Comparison of ENCODE assay signal across 8 cellular contexts in genomic region chr22:31748490-31748889, GRCh38. TPM values are rescaled to one million over a fixed set of nuclear protein-coding genes. Genes with fewer than 3 reads are reported as not detected.
DNase-seq lines count a peak whose midpoint lies in the region; ATAC-seq and TF ChIP-seq lines count a peak whose summit lies in the region.

No MANE protein-coding gene starts in this region.

- H3K27me3 ChIP-seq in A673 (replicated peaks; ENCODE audit: insufficient read depth, low read depth, low read length, poor library complexity) = no peaks in the 10 kb centered on the region
- no peaks in the 10 kb centered on the region for H3K27me3 ChIP-seq in GM23338 (ENCODE audit: insufficient read depth)
- H3K27me3 ChIP-seq in liver (ENCODE audit: control insufficient read depth in 4 of 4, insufficient read depth in 4 of 4, low read length in 3 of 4) = no peaks in the 10 kb centered on the region

- no peaks in the 10 kb centered on the region for H3K9me3 ChIP-seq in A673 (ENCODE audit: low read depth, low read length, poor library complexity, severe bottlenecking)
- no peaks in the 10 kb centered on the region for H3K9me3 ChIP-seq in liver (ENCODE audit: control insufficient read depth in 4 of 4, low read length in 3 of 4)

- TF ChIP-seq CTCF in A673 (conservative IDR thresholded peaks at IDR 0.05; ENCODE audit: low read depth, low read length) = no peak
- TF ChIP-seq CTCF in GM23338 (conservative IDR thresholded peaks at IDR 0.05; ENCODE audit: low read depth in 2 of 2) = no peak
- no peak for TF ChIP-seq CTCF in liver (IDR thresholded peaks at IDR 0.05; ENCODE audit: low read depth, low read length, missing input control)

- H3K4me3 ChIP-seq in A673 (ENCODE audit: low read depth, low read length, poor library complexity, severe bottlenecking) (peak overlapping the region; percentile 76), GM23338 (peak overlapping the region; percentile 95), liver (ENCODE audit: low read depth in 1 of 3, low read length in 3 of 3) (peak overlapping the region in 1 of 3 donors; percentile 79)

- ATAC-seq in GM23338 = no peak

- H3K27ac Mint-ChIP-seq in GM23338 = peak overlapping the region; percentile 65
- H3K27ac Mint-ChIP-seq in activated naive CD8-positive, alpha-beta T cell = peak overlapping the region; percentile 96

- H3K36me3 Mint-ChIP-seq in GM23338 (ENCODE audit: low read depth) = peaks cover 22% of the 10 kb centered on the region
- H3K36me3 Mint-ChIP-seq in activated naive CD8-positive, alpha-beta T cell = no peaks in the 10 kb centered on the region

- intact Hi-C loops in A673 (cut with micrococcal nuclease; ENCODE audit: unreplicated experiment) = no loop called here

- POLR2A ChIA-PET in A673 (lab: Charles Lee; ENCODE audit: low non-redundant PET) = no interaction called here

- H3K4me3 Mint-ChIP-seq in GM23338 = peak overlapping the region; percentile 88
- H3K4me3 Mint-ChIP-seq in activated naive CD8-positive, alpha-beta T cell = peak overlapping the region; percentile 97

- BruUV-seq in A673 (replicated peaks; lab: Mats Ljungman, UMichigan) = no TSS peak

- H2AFZ ChIP-seq in GM23338 = no peak overlapping the region

- DNase-seq in A673 (ENCODE audit: low spot score) (no peak), GM23338 (ENCODE audit: low spot score) (peak; percentile 24), substantia nigra (lab: John Stamatoyannopoulos, UW) (no peak), NCI-H2029 (lab: John Stamatoyannopoulos, UW) (no peak), nucleus accumbens (lab: John Stamatoyannopoulos, UW) (no peak), NCI-H345 (lab: John Stamatoyannopoulos, UW) (no peak)

- CTCF ChIA-PET in A673 (lab: Charles Lee) = no interaction called here

- H3K27ac ChIP-seq in A673 (ENCODE audit: low read depth, low read length, poor library complexity, severe bottlenecking) (peak overlapping the region; percentile 84), GM23338 (ENCODE audit: low read depth) (peak overlapping the region; percentile 87), liver (ENCODE audit: low read depth in 1 of 2, low read length in 2 of 2) (no peak overlapping the region), substantia nigra (ENCODE audit: low read depth, low read length, poor library complexity, severe bottlenecking) (no peak overlapping the region)

- peak overlapping the region; percentile 99 for H3K4me2 ChIP-seq in GM23338

- H3K4me1 ChIP-seq in A673 (ENCODE audit: insufficient read depth, low read length, poor library complexity, severe bottlenecking) (peaks cover 18% of the 10 kb centered on the region), GM23338 (ENCODE audit: insufficient read depth) (peaks cover 32% of the 10 kb centered on the region), liver (ENCODE audit: control insufficient read depth in 4 of 4, insufficient read depth in 4 of 4, low read length in 3 of 4) (peaks cover 6 to 38% (median 29%) of the 10 kb centered on the region in 4 donors)

- H3K36me3 ChIP-seq in A673 (ENCODE audit: insufficient read depth, low read length, poor library complexity, severe bottlenecking) (peaks cover 6% of the 10 kb centered on the region), GM23338 (ENCODE audit: insufficient read depth) (no peaks in the 10 kb centered on the region), liver (ENCODE audit: control insufficient read depth in 4 of 4, insufficient read depth in 3 of 4, low read depth in 1 of 4, low read length in 3 of 4) (no peaks in the 10 kb centered on the region)

- H3K4me1 Mint-ChIP-seq in GM23338 = peaks cover 29% of the 10 kb centered on the region
- peaks cover 51% of the 10 kb centered on the region for H3K4me1 Mint-ChIP-seq in activated naive CD8-positive, alpha-beta T cell (ENCODE audit: low read depth)

- no peak for TF ChIP-seq RAD21 in liver (IDR thresholded peaks at IDR 0.05)

- H3K9me2 ChIP-seq in GM23338 (ENCODE audit: insufficient read depth) = no peaks in the 10 kb centered on the region

- H3K79me2 ChIP-seq in GM23338 (replicated peaks; ENCODE audit: insufficient read depth) = peaks cover 61% of the 10 kb centered on the region

- peaks cover 14% of the 10 kb centered on the region; the same call in 1 of the 2 replicates for H4K20me1 ChIP-seq in GM23338 (replicated peaks; ENCODE audit: insufficient read depth)

- H3K9ac ChIP-seq in liver (ENCODE audit: low read depth in 1 of 2, low read length in 2 of 2) = peak overlapping the region; percentile 12 to 86

- peaks cover 6% of the 10 kb centered on the region for H3K27me3 Mint-ChIP-seq in GM23338 (ENCODE audit: insufficient read depth, low read depth, poor library complexity)
- H3K27me3 Mint-ChIP-seq in activated naive CD8-positive, alpha-beta T cell = no peaks in the 10 kb centered on the region

- WGBS in liver = 51% methylated on average over 2 of the region's 2 CpGs

- peaks cover 17% of the 10 kb centered on the region for H3F3A ChIP-seq in GM23338 (replicated peaks; ENCODE audit: low read depth)

- no peaks in the 10 kb centered on the region for H3K9me3 Mint-ChIP-seq in GM23338
- H3K9me3 Mint-ChIP-seq in activated naive CD8-positive, alpha-beta T cell (ENCODE audit: low read depth) = no peaks in the 10 kb centered on the region

TF ChIP-seq in liver, 16 proteins besides CTCF, POLR2A, EP300 and RAD21:
- no peak for TF ChIP-seq REST (IDR thresholded peaks at IDR 0.05)
- no peak for TF ChIP-seq ZBTB33 (IDR thresholded peaks at IDR 0.05)
- TF ChIP-seq JUND (IDR thresholded peaks at IDR 0.05) = no peak
- TF ChIP-seq MAX (IDR thresholded peaks at IDR 0.05) = no peak
- no peak for TF ChIP-seq SP1 (IDR thresholded peaks at IDR 0.05)
- no peak for TF ChIP-seq ATF3 (IDR thresholded peaks at IDR 0.05)
- TF ChIP-seq FOXA2 (IDR thresholded peaks at IDR 0.05) = no peak
- no peak for TF ChIP-seq EGR1 (IDR thresholded peaks at IDR 0.05; ENCODE audit: low read depth in 2 of 2)
- no peak for TF ChIP-seq YY1 (IDR thresholded peaks at IDR 0.05)
- no peak for TF ChIP-seq FOXA1 (IDR thresholded peaks at IDR 0.05)
- TF ChIP-seq NR2F2 (IDR thresholded peaks at IDR 0.05) = no peak
- TF ChIP-seq HNF4G (IDR thresholded peaks at IDR 0.05) = no peak
- TF ChIP-seq HNF4A (conservative IDR thresholded peaks at IDR 0.05) = no peak
- TF ChIP-seq TAF1 (conservative IDR thresholded peaks at IDR 0.05) = no peak
- TF ChIP-seq GABPA (IDR thresholded peaks at IDR 0.05 in 1 of 2, conservative IDR thresholded peaks at IDR 0.05 in 1 of 2) = no peak
- no peak for TF ChIP-seq RXRA (IDR thresholded peaks at IDR 0.05)

RNA-seq across cellular contexts. Expression of gene PRR14L, which starts 1.4 kb away (rescaled TPM):
- total RNA-seq in A673 (2021) = 61.0 and 65.4 TPM in 2 replicates
- 43.4 and 54.0 TPM in 2 replicates for total RNA-seq in GM23338 (2014; rRNA removed; shearing (Covaris generic))
- 44.3 and 46.3 TPM in 2 replicates for polyA plus RNA-seq in GM23338 (2016; fragmentation: Nextera tagmentation; extraction: Ambion mirVana)
- 10 to 100 TPM; 17.8 to 20.2 TPM for total RNA-seq in liver
- polyA plus RNA-seq in liver = 1 to 10 TPM; 4.5 to 9.1 TPM

RNA-seq across cellular contexts. Expression of gene DEPDC5, which starts 5.3 kb away (rescaled TPM):
- 39.3 and 41.1 TPM in 2 replicates for total RNA-seq in A673 (2021)
- total RNA-seq in GM23338 (2014; rRNA removed; shearing (Covaris generic)) = 19.7 and 30.1 TPM in 2 replicates
- polyA plus RNA-seq in GM23338 (2016; fragmentation: Nextera tagmentation; extraction: Ambion mirVana) = 18.7 and 21.1 TPM in 2 replicates
- 10 to 100 TPM in 1 of 2 donors, 1 to 10 TPM in 1; 9.8 to 19.4 TPM for total RNA-seq in liver
- 10 to 100 TPM in 1 of 2 donors, 1 to 10 TPM in 1; 5.5 to 15.4 TPM for polyA plus RNA-seq in liver

Comparison
In these comparisons a context has a peak if more than half of its experiments do, and no peak if none do; other contexts are left out.
1. H3K27ac ChIP-seq: peak in A673 (single experiment) and GM23338 (single experiment); none in liver (0 of 2) and substantia nigra (single experiment).